38 cellular contexts compared by ENCODE assay signal in genomic region chr17:37831492-37831891, GRCh38.
"Had no signal": no experiment of that assay in that cellular context is flagged by ENCODE, and none has a peak within 500 bp of the region (broad histone marks: within the 10 kb centered on the region; RNA-seq: fewer than 3 reads in every experiment).

No MANE protein-coding gene starts in this region.

- H3K4me3 Mint-ChIP-seq: activated CD4-positive, alpha-beta memory T cell treated with anti-CD3 and anti-CD28 coated beads, Interleukin-2, amount 10 ng/mL, durations not matched to agents 7 days and 5 days; activated CD8-positive, alpha-beta memory T cell treated with anti-CD3 and anti-CD28 coated beads, Interleukin-2, amount 10 ng/mL, durations not matched to agents 7 days and 5 days; activated naive CD4-positive, alpha-beta T cell treated with anti-CD3 and anti-CD28 coated beads, Interleukin-2, amount 50 U/mL, for 24 hours; activated naive CD8-positive, alpha-beta T cell treated with anti-CD3 and anti-CD28 coated beads, Interleukin-2, amount 10 ng/mL, durations not matched to agents 7 days and 5 days; activated T-helper 17 cell treated with anti-CD3 and anti-CD28 coated beads, Interleukin-2, amount 50 U/mL, for 72 hours; central memory CD8-positive, alpha-beta T cell had no signal

- H3K4me3 ChIP-seq: ascending aorta, cardiac muscle cell, MG63, SJSA1 had no signal

- DNase-seq: activated CD4-positive, alpha-beta memory T cell treated with anti-CD3 and anti-CD28 coated beads, Interleukin-2, amount 10 ng/mL, durations not matched to agents 7 days and 5 days; activated CD4-positive, alpha-beta T cell treated with anti-CD3 and anti-CD28 coated beads for 1 hour; activated CD4-positive, alpha-beta T cell treated with anti-CD3 and anti-CD28 coated beads for 48 hours; activated CD4-positive, CD25-positive, alpha-beta regulatory T cell; activated CD8-positive, alpha-beta memory T cell treated with anti-CD3 and anti-CD28 coated beads for 24 hours; activated CD8-positive, alpha-beta memory T cell treated with anti-CD3 and anti-CD28 coated beads, Interleukin-2, amount 10 ng/mL, durations not matched to agents 7 days and 5 days; activated CD8-positive, alpha-beta memory T cell treated with anti-CD3 and anti-CD28 coated beads, Interleukin-2, amount 50 U/mL, for 48 hours; activated gamma-delta T cell; activated naive CD4-positive, alpha-beta T cell treated with Interleukin-2 at 50 U/mL for 16 hours; activated naive CD8-positive, alpha-beta T cell treated with anti-CD3 and anti-CD28 coated beads, Interleukin-2, amount 10 ng/mL, durations not matched to agents 7 days and 5 days; activated T-cell treated with anti-CD3 and anti-CD28 coated beads, Interleukin-2, amount 50 U/mL, for 48 hours; amygdala; Kasumi-1; KBM-7; MG63; NCI-H1048; NCI-H1436; NCI-H1930; NCI-H2081 treated with DMSO at 0.1 percent for 48 hours; NCI-H226; NCI-H446 treated with DMSO at 0.1 percent for 48 hours; NCI-H524; NCI-H69; RPMI8226; SHP77 treated with DMSO at 0.1 percent for 48 hours; SW 1271; T-helper 1 cell; T-helper 2 cell; T1000; WERI-Rb-1 had no signal

- H3K36me3 Mint-ChIP-seq: activated naive CD4-positive, alpha-beta T cell treated with anti-CD3 and anti-CD28 coated beads, Interleukin-2, amount 50 U/mL, for 24 hours; activated naive CD8-positive, alpha-beta T cell treated with anti-CD3 and anti-CD28 coated beads, Interleukin-2, amount 10 ng/mL, durations not matched to agents 7 days and 5 days had no signal

- H3K4me1 ChIP-seq: ascending aorta had no signal

- H3K27ac Mint-ChIP-seq: activated CD4-positive, alpha-beta memory T cell treated with anti-CD3 and anti-CD28 coated beads, Interleukin-2, amount 10 ng/mL, durations not matched to agents 7 days and 5 days; activated naive CD8-positive, alpha-beta T cell treated with anti-CD3 and anti-CD28 coated beads, Interleukin-2, amount 10 ng/mL, durations not matched to agents 7 days and 5 days; activated T-helper 17 cell treated with anti-CD3 and anti-CD28 coated beads, Interleukin-2, amount 50 U/mL, for 72 hours had no signal

- H3K9me3 ChIP-seq: ascending aorta, MG63, SJSA1 had no signal

- H3K36me3 ChIP-seq: ascending aorta, cardiac muscle cell, MG63, SJSA1, WERI-Rb-1 had no signal

- H3K9me3 Mint-ChIP-seq: activated CD4-positive, alpha-beta memory T cell treated with anti-CD3 and anti-CD28 coated beads, Interleukin-2, amount 10 ng/mL, durations not matched to agents 7 days and 5 days; activated naive CD4-positive, alpha-beta T cell treated with anti-CD3 and anti-CD28 coated beads, Interleukin-2, amount 50 U/mL, for 24 hours; activated naive CD8-positive, alpha-beta T cell treated with anti-CD3 and anti-CD28 coated beads, Interleukin-2, amount 10 ng/mL, durations not matched to agents 7 days and 5 days; activated T-helper 17 cell treated with anti-CD3 and anti-CD28 coated beads, Interleukin-2, amount 50 U/mL, for 72 hours; central memory CD8-positive, alpha-beta T cell had no signal

- H3K27me3 ChIP-seq: ascending aorta, cardiac muscle cell, MG63, SJSA1 had no signal

- H3K27ac ChIP-seq: ascending aorta, cardiac muscle cell, SJSA1, WERI-Rb-1 had no signal

- H3K4me1 Mint-ChIP-seq: activated naive CD4-positive, alpha-beta T cell treated with anti-CD3 and anti-CD28 coated beads, Interleukin-2, amount 50 U/mL, for 24 hours; central memory CD8-positive, alpha-beta T cell had no signal

- ATAC-seq: activated CD8-positive, alpha-beta memory T cell treated with anti-CD3 and anti-CD28 coated beads, Interleukin-2, amount 10 ng/mL, durations not matched to agents 7 days and 5 days; activated T-helper 17 cell treated with anti-CD3 and anti-CD28 coated beads, Interleukin-2, amount 50 U/mL, for 72 hours; Panc1; SK-N-SH treated with all-trans-retinoic acid at 6 μM for 48 hours had no signal
